ENCODE assay signal across 10 cellular contexts in the genomic region with DNA sequence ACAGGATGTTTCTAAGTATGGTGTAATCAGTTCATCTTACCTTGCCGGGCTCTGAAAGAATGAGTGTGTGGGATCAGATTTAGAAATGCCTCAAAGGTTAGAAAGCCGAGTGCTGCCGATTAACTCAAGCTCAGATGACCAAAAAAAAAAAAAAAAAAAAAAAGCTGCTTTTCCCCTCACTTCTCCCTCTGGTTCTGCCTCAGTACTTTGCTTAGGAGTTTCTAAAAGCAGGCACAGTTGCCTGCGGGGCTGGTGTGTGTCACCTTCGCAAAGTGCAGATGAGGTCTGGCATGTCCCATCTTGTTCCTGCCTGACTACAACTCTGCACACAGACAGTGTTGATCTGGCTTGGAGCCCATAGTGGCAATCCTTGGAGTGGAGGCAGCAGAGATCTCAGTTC. TPM values are rescaled to one million over a fixed set of nuclear protein-coding genes. Genes with fewer than 3 reads are reported as not detected.
DNase-seq lines count a peak whose midpoint lies in the region; ATAC-seq lines count a peak whose summit lies in the region.
"Had no signal": no experiment of that assay in that cellular context is flagged by ENCODE, and none has a peak within 500 bp of the region (broad histone marks: within the 10 kb centered on the region; RNA-seq: fewer than 3 reads in every experiment).

No MANE protein-coding gene starts in this region.

- H3K4me3 ChIP-seq in H7 (ENCODE audit: insufficient read depth, low read depth, low read length) = peak overlapping the region; percentile 13
- no peak overlapping the region for H3K4me3 ChIP-seq in SJCRH30
- H3K4me3 ChIP-seq in trophoblast cell (ENCODE audit: low read depth, low read length) = no peak overlapping the region
- H3K4me3 ChIP-seq: tibial artery had no signal

- H3K36me3 Mint-ChIP-seq in stimulated activated effector memory CD8-positive, alpha-beta T cell treated with anti-CD3 and anti-CD28 coated beads, Interleukin-12 subunit alpha, Interleukin-12 subunit beta, amount 100 ng/mL, for 72 hours = no peaks in the 10 kb centered on the region
- no peaks in the 10 kb centered on the region for H3K36me3 Mint-ChIP-seq in stimulated activated memory B cell treated with anti-CD40 and anti-IgM and Interleukin-4, amounts not matched to agents 10 μg/mL and 1 μg/mL and 100 μg/mL, for 72 hours

- H3K4me1 ChIP-seq in SJCRH30 = peaks cover 28% of the 10 kb centered on the region
- peaks cover 41 to 55% of the 10 kb centered on the region in 2 experiments for H3K4me1 ChIP-seq in trophoblast cell (ENCODE audit: control insufficient read depth in 1 of 2, insufficient read depth in 2 of 2, low read length in 2 of 2)

- peak overlapping the region; percentile 70 for H2BK120ac ChIP-seq in trophoblast cell (ENCODE audit: insufficient read depth, low read length, poor library complexity)

- H3K27me3 Mint-ChIP-seq in stimulated activated memory B cell treated with anti-CD40 and anti-IgM and Interleukin-4, amounts not matched to agents 10 μg/mL and 1 μg/mL and 100 μg/mL, for 72 hours = no peaks in the 10 kb centered on the region

- H2BK12ac ChIP-seq in trophoblast cell (ENCODE audit: low read length) = no peak overlapping the region

- no peak overlapping the region for H3K23ac ChIP-seq in trophoblast cell (ENCODE audit: low read length)

- ATAC-seq in stimulated activated effector memory CD8-positive, alpha-beta T cell treated with anti-CD3 and anti-CD28 coated beads, Interleukin-12 subunit alpha, Interleukin-12 subunit beta, amount 100 ng/mL, for 72 hours = no peak
- no peak for ATAC-seq in HG03565 (IDR thresholded peaks at IDR 0.05; ENCODE audit: unreplicated experiment)
- ATAC-seq in stimulated activated memory B cell treated with anti-CD40 and anti-IgM and Interleukin-4, amounts not matched to agents 10 μg/mL and 1 μg/mL and 100 μg/mL, for 72 hours = no peak

- no peaks in the 10 kb centered on the region for H3K9me3 Mint-ChIP-seq in stimulated activated effector memory CD8-positive, alpha-beta T cell treated with anti-CD3 and anti-CD28 coated beads, Interleukin-12 subunit alpha, Interleukin-12 subunit beta, amount 100 ng/mL, for 72 hours
- H3K9me3 Mint-ChIP-seq in stimulated activated memory B cell treated with anti-CD40 and anti-IgM and Interleukin-4, amounts not matched to agents 10 μg/mL and 1 μg/mL and 100 μg/mL, for 72 hours = no peaks in the 10 kb centered on the region

- H3K27ac ChIP-seq in SJCRH30 = no peak overlapping the region
- H3K27ac ChIP-seq in trophoblast cell (ENCODE audit: low read depth, low read length) = peak overlapping the region; percentile 98
- H3K27ac ChIP-seq: tibial artery had no signal

- H3K9ac ChIP-seq in trophoblast cell (ENCODE audit: low read length) = no peak overlapping the region

- H3K4me1 Mint-ChIP-seq in stimulated activated effector memory CD8-positive, alpha-beta T cell treated with anti-CD3 and anti-CD28 coated beads, Interleukin-12 subunit alpha, Interleukin-12 subunit beta, amount 100 ng/mL, for 72 hours = no peaks in the 10 kb centered on the region
- H3K4me1 Mint-ChIP-seq in stimulated activated memory B cell treated with anti-CD40 and anti-IgM and Interleukin-4, amounts not matched to agents 10 μg/mL and 1 μg/mL and 100 μg/mL, for 72 hours = no peaks in the 10 kb centered on the region

- peak overlapping the region; percentile 78 for H3K4me2 ChIP-seq in trophoblast cell (ENCODE audit: low read length)

- WGBS in trophoblast cell (ENCODE audit: extremely low coverage, insufficient coverage, insufficient read length) = no CpG with 5 or more reads among the region's 5 CpGs

- no peaks in the 10 kb centered on the region for H3K27me3 ChIP-seq in H7 (ENCODE audit: control insufficient read depth, insufficient read depth, low read length)
- H3K27me3 ChIP-seq in SJCRH30 = no peaks in the 10 kb centered on the region
- H3K27me3 ChIP-seq in trophoblast cell (ENCODE audit: insufficient read depth, low read length) = no peaks in the 10 kb centered on the region
- H3K27me3 ChIP-seq: tibial artery had no signal

- H3K36me3 ChIP-seq in H7 (replicated peaks; ENCODE audit: control insufficient read depth, insufficient read depth, low read length) (no peaks in the 10 kb centered on the region), SJCRH30 (peaks cover 6% of the 10 kb centered on the region; the same call in 1 of the 2 replicates), trophoblast cell (ENCODE audit: control insufficient read depth in 1 of 2, insufficient read depth in 2 of 2, low read length in 2 of 2) (peaks cover 6 to 9% of the 10 kb centered on the region in 2 experiments)
- H3K36me3 ChIP-seq: tibial artery had no signal

- peaks cover 42% of the 10 kb centered on the region for H3K79me2 ChIP-seq in trophoblast cell (ENCODE audit: control insufficient read depth, insufficient read depth, low read length, poor library complexity)

- peak overlapping the region; percentile 41 for H3K4ac ChIP-seq in trophoblast cell (ENCODE audit: low read depth, low read length)

- H4K91ac ChIP-seq in trophoblast cell (ENCODE audit: low read depth, low read length) = no peak overlapping the region

- no peak overlapping the region for H3K4me3 Mint-ChIP-seq in stimulated activated effector memory CD8-positive, alpha-beta T cell treated with anti-CD3 and anti-CD28 coated beads, Interleukin-12 subunit alpha, Interleukin-12 subunit beta, amount 100 ng/mL, for 72 hours
- no peak overlapping the region for H3K4me3 Mint-ChIP-seq in stimulated activated memory B cell treated with anti-CD40 and anti-IgM and Interleukin-4, amounts not matched to agents 10 μg/mL and 1 μg/mL and 100 μg/mL, for 72 hours

- H3K27ac Mint-ChIP-seq in stimulated activated effector memory CD8-positive, alpha-beta T cell treated with anti-CD3 and anti-CD28 coated beads, Interleukin-12 subunit alpha, Interleukin-12 subunit beta, amount 100 ng/mL, for 72 hours = no peak overlapping the region
- H3K27ac Mint-ChIP-seq in stimulated activated memory B cell treated with anti-CD40 and anti-IgM and Interleukin-4, amounts not matched to agents 10 μg/mL and 1 μg/mL and 100 μg/mL, for 72 hours = no peak overlapping the region

- no peak overlapping the region for H3K18ac ChIP-seq in trophoblast cell (ENCODE audit: low read length)

- DNase-seq in H7 (no peak), SJCRH30 (peak; percentile 17 to 44), glomerular visceral epithelial cell (ENCODE audit: extremely low spot score) (peak; percentile 36), trophoblast cell (peak; percentile 71 to 76), cortex of kidney (lab: John Stamatoyannopoulos, UW) (no peak)
- DNase-seq in stimulated activated effector memory CD8-positive, alpha-beta T cell treated with anti-CD3 and anti-CD28 coated beads, Interleukin-12 subunit alpha, Interleukin-12 subunit beta, amount 100 ng/mL, for 72 hours (ENCODE audit: low spot score in 2 of 2) = no peak
- DNase-seq: MV-4-11, tibial artery had no signal

- peak overlapping the region; percentile 26 for H4K8ac ChIP-seq in trophoblast cell (ENCODE audit: low read depth, low read length)

- H3K9me3 ChIP-seq in SJCRH30 (replicated peaks) = no peaks in the 10 kb centered on the region
- no peaks in the 10 kb centered on the region for H3K9me3 ChIP-seq in trophoblast cell (ENCODE audit: insufficient read depth, low read depth, low read length)
- H3K9me3 ChIP-seq: tibial artery had no signal

- H3K79me1 ChIP-seq in trophoblast cell (ENCODE audit: low read length) = peaks cover 48% of the 10 kb centered on the region

- no peak overlapping the region for H2AFZ ChIP-seq in trophoblast cell (ENCODE audit: insufficient read depth, low read length, poor library complexity)

- H2AK5ac ChIP-seq in trophoblast cell (ENCODE audit: low read length) = no peak overlapping the region

- no peak overlapping the region for H4K12ac ChIP-seq in trophoblast cell (ENCODE audit: low read depth, low read length)

- H3K14ac ChIP-seq in trophoblast cell (ENCODE audit: low read length) = no peak overlapping the region

- H2BK5ac ChIP-seq in trophoblast cell (ENCODE audit: low read depth, low read length, poor library complexity) = peak overlapping the region; percentile 92

RNA-seq across cellular contexts. Expression of gene KIAA1217, which starts 47.0 kb away (rescaled TPM):
- total RNA-seq in H7 (2014; rRNA removed; shearing (Covaris generic)) = 3.0 and 3.7 TPM in 2 replicates
- 29.7 and 30.6 TPM in 2 replicates for total RNA-seq in SJCRH30 (2014; rRNA removed; shearing (Covaris generic))
- polyA plus RNA-seq in trophoblast cell (2013) = 125 TPM in 2 replicates

Comparison
In these comparisons a context has a peak if more than half of its experiments do, and no peak if none do; other contexts are left out.
1. DNase-seq: peak in SJCRH30 (2 of 2), glomerular visceral epithelial cell (single experiment) and trophoblast cell (2 of 2); none in H7 (single experiment), stimulated activated effector memory CD8-positive, alpha-beta T cell treated with anti-CD3 and anti-CD28 coated beads, Interleukin-12 subunit alpha, Interleukin-12 subunit beta, amount 100 ng/mL, for 72 hours (0 of 2) and cortex of kidney (single experiment).